Comparison of ENCODE assay signal across 1 cellular context in genomic region chr10:103042908-103043307, GRCh38.
TF ChIP-seq lines count a peak whose summit lies in the region.

No MANE protein-coding gene starts in this region.

TF ChIP-seq in IMR-90, 13 proteins besides CTCF, POLR2A, EP300 and RAD21:
- TF ChIP-seq SMC3 (IDR thresholded peaks at IDR 0.05; ENCODE audit: low read depth, low read length) (no peak), CHD1 (IDR thresholded peaks at IDR 0.05; ENCODE audit: low read depth, low read length) (no peak), BHLHE40 (IDR thresholded peaks at IDR 0.05; ENCODE audit: low read depth, low read length) (no peak), FOS (IDR thresholded peaks at IDR 0.05; ENCODE audit: low read depth, low read length) (no peak), USF2 (IDR thresholded peaks at IDR 0.05; ENCODE audit: low read depth, low read length) (no peak), RFX5 (IDR thresholded peaks at IDR 0.05; ENCODE audit: low read depth, low read length) (no peak), NFE2L2 (IDR thresholded peaks at IDR 0.05; ENCODE audit: low read depth, low read length) (no peak), MXI1 (IDR thresholded peaks at IDR 0.05; ENCODE audit: borderline replicate concordance, low read depth, low read length) (no peak), MAFK (IDR thresholded peaks at IDR 0.05; ENCODE audit: low read depth, low read length) (no peak), CEBPB (IDR thresholded peaks at IDR 0.05; ENCODE audit: low read depth, low read length) (no peak), RCOR1 (IDR thresholded peaks at IDR 0.05; ENCODE audit: insufficient replicate concordance, low read length) (no peak), MAZ (IDR thresholded peaks at IDR 0.05; ENCODE audit: borderline replicate concordance, low read depth, low read length) (no peak)
- TF ChIP-seq, protein P1, sequence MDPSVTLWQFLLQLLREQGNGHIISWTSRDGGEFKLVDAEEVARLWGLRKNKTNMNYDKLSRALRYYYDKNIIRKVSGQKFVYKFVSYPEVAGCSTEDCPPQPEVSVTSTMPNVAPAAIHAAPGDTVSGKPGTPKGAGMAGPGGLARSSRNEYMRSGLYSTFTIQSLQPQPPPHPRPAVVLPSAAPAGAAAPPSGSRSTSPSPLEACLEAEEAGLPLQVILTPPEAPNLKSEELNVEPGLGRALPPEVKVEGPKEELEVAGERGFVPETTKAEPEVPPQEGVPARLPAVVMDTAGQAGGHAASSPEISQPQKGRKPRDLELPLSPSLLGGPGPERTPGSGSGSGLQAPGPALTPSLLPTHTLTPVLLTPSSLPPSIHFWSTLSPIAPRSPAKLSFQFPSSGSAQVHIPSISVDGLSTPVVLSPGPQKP (IDR thresholded peaks at IDR 0.05; ENCODE audit: borderline replicate concordance, low read depth, low read length): no peak
